Comparison of ENCODE assay signal across 26 cellular contexts in the genomic region with DNA sequence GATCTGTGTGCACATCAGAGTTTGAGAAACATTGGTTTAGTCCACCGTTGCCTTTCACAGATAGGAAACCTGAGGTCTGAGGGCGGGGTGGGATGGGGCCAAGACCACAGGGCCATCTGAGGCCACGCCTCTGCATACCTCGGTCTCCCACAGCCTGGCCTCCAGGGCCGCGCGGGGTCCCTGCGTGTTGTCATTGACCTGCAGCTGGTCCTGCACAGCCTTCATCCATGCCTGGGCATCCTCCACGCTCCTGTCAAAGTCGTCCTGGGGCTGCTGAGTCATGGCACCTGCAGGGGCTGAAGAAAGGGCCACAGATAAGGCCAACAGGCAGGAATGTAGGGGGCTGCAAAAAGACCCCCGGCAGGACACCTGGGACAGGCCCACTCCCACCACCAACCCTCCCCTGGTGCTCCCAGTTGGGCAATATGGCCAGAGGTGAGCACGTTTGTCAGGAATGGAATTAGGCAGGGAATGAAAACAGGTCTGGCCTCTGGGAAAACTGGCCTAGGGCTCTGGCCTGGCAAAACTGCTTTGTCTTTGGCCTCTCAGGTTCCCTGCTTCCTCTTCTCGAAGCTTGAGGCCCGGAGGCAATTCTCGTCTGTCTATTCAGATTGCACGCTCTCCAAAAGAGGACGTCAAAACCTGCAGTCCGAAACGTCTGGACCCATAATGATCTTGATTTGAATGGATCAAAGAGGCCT. TPM values are rescaled to one million over a fixed set of nuclear protein-coding genes. Genes with fewer than 3 reads are reported as not detected.
A peak's percentile ranks its signal among the peaks of the same experiment; 100 is the strongest.
DNase-seq lines count a peak whose midpoint lies in the region; ATAC-seq, FAIRE-seq and TF ChIP-seq lines count a peak whose summit lies in the region.
"Had no signal": no experiment of that assay in that cellular context is flagged by ENCODE, and none has a peak within 500 bp of the region (broad histone marks: within the 10 kb centered on the region; RNA-seq: fewer than 3 reads in every experiment).

No MANE protein-coding gene starts in this region.

- CTCF ChIA-PET in CD4-positive, alpha-beta T cell (lab: Charles Lee), result no interaction called here

- H3K9me3 ChIP-seq in CD4-positive, alpha-beta T cell (ENCODE audit: control insufficient read depth, low read length), result no peaks in the 10 kb centered on the region
- H3K9me3 ChIP-seq in kidney (ENCODE audit: control insufficient read depth in 1 of 2, low read length in 2 of 2) (no peaks in the 10 kb centered on the region), trophoblast cell (ENCODE audit: insufficient read depth, low read depth, low read length) (no peaks in the 10 kb centered on the region)
- H3K9me3 ChIP-seq: A549, MG63 had no signal

- H3K4ac ChIP-seq in trophoblast cell (ENCODE audit: low read depth, low read length), result no peak overlapping the region

- no peak for TF ChIP-seq CTCF in CD4-positive, alpha-beta T cell (IDR thresholded peaks at IDR 0.05)
- TF ChIP-seq CTCF in NB4 (IDR thresholded peaks at IDR 0.05; ENCODE audit: low read depth, low read length) (no peak), kidney (IDR thresholded peaks at IDR 0.05; ENCODE audit: borderline replicate concordance, extremely low read depth, insufficient read depth) (no peak)

- no peak overlapping the region for H2AK5ac ChIP-seq in trophoblast cell (ENCODE audit: low read length)

- no peaks in the 10 kb centered on the region for H3K27me3 Mint-ChIP-seq in CD4-positive, alpha-beta T cell

- H3K14ac ChIP-seq in trophoblast cell (ENCODE audit: low read length), result no peak overlapping the region

- H4K8ac ChIP-seq in trophoblast cell (ENCODE audit: low read depth, low read length), result no peak overlapping the region

- H3K4me1 ChIP-seq in kidney (ENCODE audit: control insufficient read depth in 1 of 2, insufficient read depth in 1 of 2, low read depth in 1 of 2, low read length in 2 of 2), result peaks cover 0 to 2% of the 10 kb centered on the region in 2 donors
- H3K4me1 ChIP-seq in trophoblast cell (ENCODE audit: control insufficient read depth in 1 of 2, insufficient read depth in 2 of 2, low read length in 2 of 2), result peaks cover 18 to 19% of the 10 kb centered on the region in 2 experiments

- WGBS in trophoblast cell (ENCODE audit: extremely low coverage, insufficient coverage, insufficient read length), result no CpG with 5 or more reads among the region's 19 CpGs

- no peak for FAIRE-seq in kidney (lab: Jason Lieb, UNC)
- FAIRE-seq: A549, GM18507 had no signal

- no peak for TF ChIP-seq POLR2A in NB4 (IDR thresholded peaks at IDR 0.05; ENCODE audit: extremely low read depth, insufficient read length)

- H3K4me3 ChIP-seq in NB4 (ENCODE audit: low read depth, low read length), result no peak overlapping the region
- no peak overlapping the region for H3K4me3 ChIP-seq in kidney (ENCODE audit: low read length in 2 of 2)
- no peak overlapping the region for H3K4me3 ChIP-seq in trophoblast cell (ENCODE audit: low read depth, low read length)
- H3K4me3 ChIP-seq: A549, GM23248, MG63 had no signal

- no peak overlapping the region for H3K18ac ChIP-seq in trophoblast cell (ENCODE audit: low read length)

- peak overlapping the region; percentile 71 for H3K27ac Mint-ChIP-seq in CD4-positive, alpha-beta T cell

- H4K12ac ChIP-seq in trophoblast cell (ENCODE audit: low read depth, low read length), result no peak overlapping the region

- no peak overlapping the region for H3K23ac ChIP-seq in trophoblast cell (ENCODE audit: low read length)

- peaks cover 7% of the 10 kb centered on the region for H3K79me1 ChIP-seq in trophoblast cell (ENCODE audit: low read length)

- no peak overlapping the region for H4K91ac ChIP-seq in trophoblast cell (ENCODE audit: low read depth, low read length)

- peaks cover 57% of the 10 kb centered on the region for H3K4me1 Mint-ChIP-seq in CD4-positive, alpha-beta T cell (ENCODE audit: low read depth)

- H3K79me2 ChIP-seq in trophoblast cell (ENCODE audit: control insufficient read depth, insufficient read depth, low read length, poor library complexity), result no peaks in the 10 kb centered on the region

- H3K4me2 ChIP-seq in trophoblast cell (ENCODE audit: low read length), result no peak overlapping the region
- H3K4me2 ChIP-seq: A549 had no signal

- no peak overlapping the region for H2AFZ ChIP-seq in trophoblast cell (ENCODE audit: insufficient read depth, low read length, poor library complexity)
- H2AFZ ChIP-seq: GM23248 had no signal

- no peak overlapping the region for H3K27ac ChIP-seq in CD4-positive, alpha-beta T cell (ENCODE audit: low read depth, low read length)
- no peak overlapping the region for H3K27ac ChIP-seq in kidney (ENCODE audit: low read depth in 2 of 2, low read length in 2 of 2)
- peak overlapping the region; percentile 51 for H3K27ac ChIP-seq in trophoblast cell (ENCODE audit: low read depth, low read length)
- H3K27ac ChIP-seq: C4-2B, GM23248 had no signal

- no peak overlapping the region for H2BK5ac ChIP-seq in trophoblast cell (ENCODE audit: low read depth, low read length, poor library complexity)

- no peak for ATAC-seq in CD4-positive, alpha-beta T cell (ENCODE audit: poor library complexity)
- ATAC-seq: A549, PC-3 had no signal

- no peak overlapping the region for H2BK120ac ChIP-seq in trophoblast cell (ENCODE audit: insufficient read depth, low read length, poor library complexity)

- H3K4me3 Mint-ChIP-seq in CD4-positive, alpha-beta T cell, result no peak overlapping the region
- H3K4me3 Mint-ChIP-seq: CD8-positive, alpha-beta memory T cell had no signal

- no peaks in the 10 kb centered on the region for H3K9me3 Mint-ChIP-seq in CD4-positive, alpha-beta T cell
- H3K9me3 Mint-ChIP-seq: CD8-positive, alpha-beta memory T cell had no signal

- H3K36me3 ChIP-seq in kidney (ENCODE audit: control insufficient read depth in 1 of 2, insufficient read depth in 2 of 2, low read length in 2 of 2), result peaks cover 0 to 4% of the 10 kb centered on the region in 2 donors
- no peaks in the 10 kb centered on the region for H3K36me3 ChIP-seq in trophoblast cell (ENCODE audit: control insufficient read depth in 1 of 2, insufficient read depth in 2 of 2, low read length in 2 of 2)
- H3K36me3 ChIP-seq: MG63 had no signal

- H3K36me3 Mint-ChIP-seq in CD4-positive, alpha-beta T cell (ENCODE audit: low read depth), result peaks cover 70% of the 10 kb centered on the region

- no peak for DNase-seq in CD4-positive, alpha-beta T cell
- DNase-seq in NB4 (ENCODE audit: low read depth) (peak; percentile 5), kidney (peak; percentile 57), trophoblast cell (peak; percentile 97 to 98), NCI-H2171 (lab: John Stamatoyannopoulos, UW) (no peak), cerebellum (ENCODE audit: low spot score) (no peak)
- no peak for DNase-seq in activated effector memory CD4-positive, alpha-beta T cell treated with anti-CD3 and anti-CD28 coated beads, Interleukin-2, amount 50 U/mL, for 16 hours
- DNase-seq: AML-193; CD8-positive, alpha-beta memory T cell; DMS 273 treated with DMSO at 0.1 percent for 48 hours; DMS79 treated with DMSO at 0.1 percent for 48 hours; GM23248; H7; MG63; NCI-H2029; NCI-H446 treated with DMSO at 0.1 percent for 48 hours; NCI-H526; NCI-H82; NK-92 treated with Interleukin-12 subunit alpha and Interleukin-12 subunit beta, amount 100 ng/mL, for 24 hours; PC-3; Right ventricle myocardium superior; RPMI8226 had no signal

- H3K27me3 ChIP-seq in CD4-positive, alpha-beta T cell (ENCODE audit: control insufficient read depth, insufficient read depth, low read length), result no peaks in the 10 kb centered on the region
- no peaks in the 10 kb centered on the region for H3K27me3 ChIP-seq in trophoblast cell (ENCODE audit: insufficient read depth, low read length)
- H3K27me3 ChIP-seq: MG63 had no signal

- intact Hi-C loops in CD4-positive, alpha-beta T cell (cut with DNase I, micrococcal nuclease), result no loop called here
- intact Hi-C loops in kidney (cut with DNase I), result no loop called here

- POLR2A ChIA-PET in CD4-positive, alpha-beta T cell (lab: Charles Lee), result no interaction called here

- no peak overlapping the region for H2BK12ac ChIP-seq in trophoblast cell (ENCODE audit: low read length)

- H3K9ac ChIP-seq in kidney (ENCODE audit: low read length in 2 of 2) (no peak overlapping the region), trophoblast cell (ENCODE audit: low read length) (no peak overlapping the region)
- H3K9ac ChIP-seq: GM23248 had no signal

RNA-seq across cellular contexts. Expression of a gene that starts 40.8 kb away (rescaled TPM):
- 10 to 100 TPM; 29.4 to 31.4 TPM for total RNA-seq in CD4-positive, alpha-beta T cell
- total RNA-seq in kidney (18.5 TPM), cerebellum (3.0 TPM)
- polyA plus RNA-seq in kidney (ENCODE audit: insufficient read depth, low read depth, low replicate concordance), result 0.54 TPM
- polyA plus RNA-seq in trophoblast cell (2013), result 0.81 and 0.86 TPM in 2 replicates
- total RNA-seq: HT-29 had no signal

RNA-seq across cellular contexts. Expression of a gene that starts 59.2 kb away (rescaled TPM):
- 10 to 100 TPM; 11.3 to 11.9 TPM for total RNA-seq in CD4-positive, alpha-beta T cell
- total RNA-seq in kidney, result 46.7 TPM
- 124 TPM for polyA plus RNA-seq in kidney (ENCODE audit: insufficient read depth, low read depth, low replicate concordance)
- polyA plus RNA-seq in trophoblast cell (2013), result 44.9 and 47.3 TPM in 2 replicates
- 20.3 TPM for total RNA-seq in cerebellum

Comparison
In these comparisons a context has a peak if more than half of its experiments do, and no peak if none do; other contexts are left out.
1. DNase-seq: peak in NB4 (single experiment), kidney (single experiment) and trophoblast cell (2 of 2); none in CD4-positive, alpha-beta T cell (0 of 10), NCI-H2171 (single experiment), cerebellum (single experiment) and activated effector memory CD4-positive, alpha-beta T cell treated with anti-CD3 and anti-CD28 coated beads, Interleukin-2, amount 50 U/mL, for 16 hours (single experiment).